In genomic region chr1:8562222-8562621, GRCh38 we compare ENCODE assay signal across 13 cellular contexts.
"Had no signal": no experiment of that assay in that cellular context is flagged by ENCODE, and none has a peak within 500 bp of the region (broad histone marks: within the 10 kb centered on the region; RNA-seq: fewer than 3 reads in every experiment).

No MANE protein-coding gene starts in this region.

- H3K4me2 ChIP-seq: hepatocyte had no signal

- H3K27me3 ChIP-seq: body of pancreas, hepatocyte, neutrophil, transverse colon had no signal

- H2AFZ ChIP-seq: hepatocyte had no signal

- H3K4me3 ChIP-seq: body of pancreas, hepatocyte, skin epidermis, transverse colon had no signal

- DNase-seq: activated CD4-positive, alpha-beta T cell treated with anti-CD3 and anti-CD28 coated beads, Interleukin-2, amount 50 U/mL, for 1 hour; activated effector memory CD4-positive, alpha-beta T cell treated with anti-CD3 and anti-CD28 coated beads, Interleukin-2, amount 50 U/mL, for 16 hours; activated T-cell treated with anti-CD3 and anti-CD28 coated beads, Interleukin-2, amount 50 U/mL, for 24 hours; amniotic stem cell; body of pancreas; erythroblast; midbrain; substantia nigra; transverse colon had no signal

- H3K9me3 ChIP-seq: body of pancreas, neutrophil, transverse colon had no signal

- H3K27ac ChIP-seq: hepatocyte, neutrophil, transverse colon had no signal

- H3K36me3 ChIP-seq: neutrophil, transverse colon had no signal

- ATAC-seq: body of pancreas; stimulated activated effector memory CD8-positive, alpha-beta T cell treated with anti-CD3 and anti-CD28 coated beads, Interleukin-12 subunit alpha, Interleukin-12 subunit beta, amount 100 ng/mL, for 72 hours had no signal
